In genomic region chr5:125043781-125044391, GRCh38 we compare ENCODE assay signal across 8 cellular contexts.
A peak's percentile ranks its signal among the peaks of the same experiment; 100 is the strongest.
DNase-seq lines count a peak whose midpoint lies in the region; ATAC-seq and TF ChIP-seq lines count a peak whose summit lies in the region.

No MANE protein-coding gene starts in this region.

- no peak overlapping the region for H2AFZ ChIP-seq in fibroblast of lung (ENCODE audit: low read length)

- H4K20me1 ChIP-seq in fibroblast of lung (ENCODE audit: control insufficient read depth, extremely low read depth, insufficient read depth, low read length), result no peaks in the 10 kb centered on the region

- H3K79me2 ChIP-seq in fibroblast of lung (ENCODE audit: control insufficient read depth, insufficient read depth, low read length), result no peaks in the 10 kb centered on the region

- H3K4me2 ChIP-seq in fibroblast of lung (ENCODE audit: extremely low read depth, insufficient read depth, low read length), result no peak overlapping the region

- no peak overlapping the region for H3K9ac ChIP-seq in fibroblast of lung (ENCODE audit: insufficient read depth, low read length)

- H3K4me1 ChIP-seq in fibroblast of lung (ENCODE audit: control insufficient read depth, extremely low read depth, insufficient read depth, low read length), result peaks cover 5% of the 10 kb centered on the region

- H3K4me3 ChIP-seq in fibroblast of lung (replicated peaks in 1 of 4; ENCODE audit: control extremely low read depth in 1 of 4, insufficient read depth in 1 of 4, low read depth in 3 of 4, low read length in 4 of 4), result no peak overlapping the region

- H3K9me3 ChIP-seq in fibroblast of lung (ENCODE audit: control insufficient read depth, insufficient read depth, low read depth, low read length), result no peaks in the 10 kb centered on the region

- TF ChIP-seq CTCF in fibroblast of lung (conservative IDR thresholded peaks at IDR 0.05 in 1 of 2, IDR thresholded peaks at IDR 0.05 in 1 of 2; ENCODE audit: low read depth in 1 of 2, low read length in 2 of 2), result no peak

- no peaks in the 10 kb centered on the region for H3K27me3 ChIP-seq in fibroblast of lung (ENCODE audit: control insufficient read depth, insufficient read depth, low read length)

- no peak for ATAC-seq in HG02763 (IDR thresholded peaks at IDR 0.05; ENCODE audit: unreplicated experiment)

- DNase-seq in GM04503 (ENCODE audit: low read depth) (peak; percentile 30), NCI-H524 (lab: John Stamatoyannopoulos, UW) (peak; percentile 78 to 90), fibroblast of lung (ENCODE audit: low read depth in 2 of 2) (peak; percentile 42 to 95), pons (ENCODE audit: low spot score) (peak; percentile 31), T1000 (lab: John Stamatoyannopoulos, UW) (no peak), putamen (ENCODE audit: low spot score) (no peak)
- no peak for DNase-seq in stimulated activated CD4-positive, alpha-beta T cell treated with anti-CD3 and anti-CD28 coated beads, Interleukin-12 subunit alpha, Interleukin-12 subunit beta, amount 100 ng/mL, for 4 hours

- H3K27ac ChIP-seq in fibroblast of lung (ENCODE audit: insufficient read depth, low read length), result no peak overlapping the region

- no peaks in the 10 kb centered on the region for H3K36me3 ChIP-seq in fibroblast of lung (ENCODE audit: control insufficient read depth, insufficient read depth, low read length)

Comparison
In these comparisons a context has a peak if more than half of its experiments do, and no peak if none do; other contexts are left out.
1. DNase-seq: peak in GM04503 (single experiment), NCI-H524 (2 of 2), fibroblast of lung (2 of 2) and pons (single experiment); none in T1000 (single experiment), putamen (single experiment) and stimulated activated CD4-positive, alpha-beta T cell treated with anti-CD3 and anti-CD28 coated beads, Interleukin-12 subunit alpha, Interleukin-12 subunit beta, amount 100 ng/mL, for 4 hours (single experiment).